In genomic region chr4:14867847-14868246, GRCh38 we compare ENCODE assay signal across 22 cellular contexts.
A peak's percentile ranks its signal among the peaks of the same experiment; 100 is the strongest.
DNase-seq lines count a peak whose midpoint lies in the region; ATAC-seq, FAIRE-seq and TF ChIP-seq lines count a peak whose summit lies in the region.
"Had no signal": no experiment of that assay in that cellular context is flagged by ENCODE, and none has a peak within 500 bp of the region (broad histone marks: within the 10 kb centered on the region; RNA-seq: fewer than 3 reads in every experiment).

No MANE protein-coding gene starts in this region.

- in situ Hi-C loops in HepG2 (cut with HindIII; ENCODE audit: extremely low pct_ligation_motif_present, low pct_unique_long_range_greater_than_20kb), result no loop called here

- DNase-seq in left ventricle myocardium superior, result no peak
- DNase-seq in left ventricle myocardium inferior, result no peak
- peak; percentile 90 for DNase-seq in NCI-H82 treated with DMSO at 0.1 percent for 48 hours (lab: John Stamatoyannopoulos, UW; ENCODE audit: unreplicated experiment)
- DNase-seq in HepG2 (ENCODE audit: low spot score), result no peak
- DNase-seq in OCI-M2 (lab: John Stamatoyannopoulos, UW; ENCODE audit: unreplicated experiment), result no peak
- DNase-seq in Karpas-422, result no peak
- no peak for DNase-seq in DMS153 treated with DMSO at 0.1 percent for 48 hours (lab: John Stamatoyannopoulos, UW; ENCODE audit: unreplicated experiment)
- DNase-seq: ACHN; activated CD4-positive, alpha-beta T cell treated with anti-CD3 and anti-CD28 coated beads for 48 hours; activated naive CD4-positive, alpha-beta T cell treated with Interleukin-2 at 50 U/mL for 16 hours; CD4-positive, alpha-beta memory T cell; gastrocnemius medialis; H7; naive thymus-derived CD4-positive, alpha-beta T cell; NCI-H2029 treated with DMSO at 0.1 percent for 48 hours; SIG-M5; T1000 had no signal

- H3K9me2 ChIP-seq in Karpas-422 (replicated peaks; ENCODE audit: insufficient read depth, low read length), result no peaks in the 10 kb centered on the region

- H3K4me2 ChIP-seq in HepG2 (ENCODE audit: low read depth, low read length) (no peak overlapping the region), Karpas-422 (ENCODE audit: low read depth, low read length, poor library complexity, severe bottlenecking) (no peak overlapping the region)

- ATAC-seq in left ventricle myocardium superior, result peak; percentile 68
- ATAC-seq in HepG2, result no peak
- no peak for ATAC-seq in GM18870 (IDR thresholded peaks at IDR 0.05; ENCODE audit: unreplicated experiment)
- ATAC-seq: gastrocnemius medialis; naive thymus-derived CD4-positive, alpha-beta T cell had no signal

- H3K9ac ChIP-seq in HepG2 (ENCODE audit: insufficient read depth, low read depth, low read length), result no peak overlapping the region
- H3K9ac ChIP-seq in Karpas-422 (ENCODE audit: low read length), result no peak overlapping the region

- no peak for TF ChIP-seq POLR2A in HepG2 (IDR thresholded peaks at IDR 0.05; ENCODE audit: insufficient read depth in 1 of 2, low read depth in 2 of 2, low read length in 2 of 2)

- TF ChIP-seq EP300 in HepG2 (IDR thresholded peaks at IDR 0.05; ENCODE audit: low read depth in 2 of 2, low read length in 2 of 2) (no peak), HepG2 (CRISPR knock-in tag; IDR thresholded peaks at IDR 0.05; ENCODE audit: borderline replicate concordance) (no peak)

- BruUV-seq in HepG2 (replicated peaks; lab: Mats Ljungman, UMichigan), result no TSS peak

- no peak for FAIRE-seq in HepG2 (lab: Jason Lieb, UNC)
- FAIRE-seq: HTR-8/SVneo had no signal

- H2AFZ ChIP-seq in HepG2 (ENCODE audit: low read length) (no peak overlapping the region), Karpas-422 (ENCODE audit: low read length) (no peak overlapping the region)

- POLR2A ChIA-PET in HepG2 (lab: Yijun Ruan, JAX), result no interaction called here

- H3K9me3 ChIP-seq in left ventricle myocardium inferior (replicated peaks), result no peaks in the 10 kb centered on the region
- no peaks in the 10 kb centered on the region for H3K9me3 ChIP-seq in HepG2 (ENCODE audit: low read length)
- H3K9me3 ChIP-seq in Karpas-422 (ENCODE audit: low read length), result no peaks in the 10 kb centered on the region
- H3K9me3 ChIP-seq: gastrocnemius medialis had no signal

- TF ChIP-seq RAD21 in HepG2 (CRISPR knock-in tag; IDR thresholded peaks at IDR 0.05), result no peak

- CTCF ChIA-PET in HepG2 (lab: Yijun Ruan, JAX; ENCODE audit: low intra/inter-chr PET ratio, low total read pairs), result no interaction called here

- H3K79me2 ChIP-seq in HepG2 (ENCODE audit: insufficient read depth, low read length), result no peaks in the 10 kb centered on the region
- no peaks in the 10 kb centered on the region for H3K79me2 ChIP-seq in Karpas-422 (ENCODE audit: low read length)

- H3K4me3 ChIP-seq in left ventricle myocardium inferior (no peak overlapping the region), HepG2 (replicated peaks in 1 of 3; ENCODE audit: insufficient read depth in 1 of 3, low read depth in 2 of 3, low read length in 3 of 3) (no peak overlapping the region), Karpas-422 (ENCODE audit: low read length) (no peak overlapping the region)
- H3K4me3 ChIP-seq: coronary artery, gastrocnemius medialis, lung had no signal

- H3K27me3 ChIP-seq in left ventricle myocardium inferior (ENCODE audit: low read depth) (no peaks in the 10 kb centered on the region), HepG2 (ENCODE audit: control insufficient read depth in 1 of 2, insufficient read depth in 2 of 2, low read length in 2 of 2) (no peaks in the 10 kb centered on the region), Karpas-422 (ENCODE audit: low read length) (no peaks in the 10 kb centered on the region)
- H3K27me3 ChIP-seq: gastrocnemius medialis had no signal

- H3K4me1 ChIP-seq in left ventricle myocardium inferior, result peaks cover 30% of the 10 kb centered on the region
- H3K4me1 ChIP-seq in HepG2 (ENCODE audit: insufficient read depth, low read length), result peaks cover 19% of the 10 kb centered on the region
- no peaks in the 10 kb centered on the region for H3K4me1 ChIP-seq in Karpas-422 (ENCODE audit: low read length)

- H3K27ac ChIP-seq in left ventricle myocardium inferior (replicated peaks) (no peak overlapping the region), HepG2 (ENCODE audit: extremely low read length, insufficient read depth, low read length) (no peak overlapping the region), Karpas-422 (ENCODE audit: low read length) (no peak overlapping the region)
- H3K27ac ChIP-seq: coronary artery, epithelial cell of prostate, gastrocnemius medialis had no signal

- TF ChIP-seq CTCF in left ventricle myocardium inferior (IDR thresholded peaks at IDR 0.05; ENCODE audit: borderline replicate concordance) (no peak), HepG2 (CRISPR knock-in tag; IDR thresholded peaks at IDR 0.05) (no peak)

- H4K20me1 ChIP-seq in HepG2 (ENCODE audit: insufficient read depth, low read length) (no peaks in the 10 kb centered on the region), Karpas-422 (ENCODE audit: insufficient read depth, low read depth, low read length) (no peaks in the 10 kb centered on the region)

- H3K36me3 ChIP-seq in left ventricle myocardium inferior, result no peaks in the 10 kb centered on the region
- H3K36me3 ChIP-seq in HepG2 (replicated peaks in 1 of 2; ENCODE audit: control insufficient read depth in 1 of 2, insufficient read depth in 2 of 2, low read length in 2 of 2), result no peaks in the 10 kb centered on the region
- no peaks in the 10 kb centered on the region for H3K36me3 ChIP-seq in Karpas-422 (ENCODE audit: insufficient read depth, low read length)
- H3K36me3 ChIP-seq: gastrocnemius medialis had no signal

- 17% methylated on average over 6 of the region's 7 CpGs for WGBS in HepG2 (ENCODE audit: low lambda C conversion rate)

- intact Hi-C loops in left ventricle myocardium superior (cut with micrococcal nuclease) (no loop called here), left ventricle myocardium inferior (cut with micrococcal nuclease) (no loop called here), HepG2 (cut with micrococcal nuclease; ENCODE audit: unreplicated experiment) (loop anchor here (5.0 kb wide), 1 partner anchor 876 kb away; no protein-coding TSS in a partner anchor)

TF ChIP-seq in HepG2, 621 proteins besides CTCF, POLR2A, EP300 and RAD21:
- no peak for TF ChIP-seq ZBTB7B (CRISPR knock-in tag; IDR thresholded peaks at IDR 0.05)
- peak; percentile 30; the same call in 1 of the 2 replicates for TF ChIP-seq TFAP4 (IDR thresholded peaks at IDR 0.05; ENCODE audit: borderline replicate concordance, low read depth)
- no peak for TF ChIP-seq NR2F6 (IDR thresholded peaks at IDR 0.05)
- TF ChIP-seq NR2F6 (CRISPR knock-in tag; IDR thresholded peaks at IDR 0.05), result 0 out of 2 replicates have a peak, but pooled peaks have one; percentile 10
- no peak for TF ChIP-seq ZNF703 (CRISPR knock-in tag; IDR thresholded peaks at IDR 0.05; ENCODE audit: borderline replicate concordance)
- no peak for TF ChIP-seq ZNF781 (CRISPR knock-in tag; IDR thresholded peaks at IDR 0.05; ENCODE audit: borderline replicate concordance, not compliant biosample characterization)
